ENCODE assay signal across 15 cellular contexts in genomic region chr14:67729072-67729561, GRCh38. TPM values are rescaled to one million over a fixed set of nuclear protein-coding genes. Genes with fewer than 3 reads are reported as not detected.
DNase-seq lines count a peak whose midpoint lies in the region; ATAC-seq, FAIRE-seq and TF ChIP-seq lines count a peak whose summit lies in the region.
"Had no signal": no experiment of that assay in that cellular context is flagged by ENCODE, and none has a peak within 500 bp of the region (broad histone marks: within the 10 kb centered on the region; RNA-seq: fewer than 3 reads in every experiment).

No MANE protein-coding gene starts in this region.

- intact Hi-C loops in aorta (cut with DNase I), result no loop called here

- H3K4me3 ChIP-seq in choroid plexus epithelial cell (ENCODE audit: low read depth, low read length) (no peak overlapping the region), keratinocyte (ENCODE audit: control insufficient read depth in 2 of 3, extremely low read depth in 1 of 3, insufficient read depth in 2 of 3, low read depth in 1 of 3, low read length in 3 of 3) (no peak overlapping the region), aorta (ENCODE audit: low read length in 2 of 2) (no peak overlapping the region)
- H3K4me3 ChIP-seq: SJCRH30 had no signal

- dilution Hi-C loops in keratinocyte (cut with MboI; ENCODE audit: extremely low pct_ligation_motif_present, low sequenced_read_pairs), result no loop called here

- peak overlapping the region; percentile 41 for H2AFZ ChIP-seq in keratinocyte (ENCODE audit: control insufficient read depth, low read length)

- H3K9me3 ChIP-seq in keratinocyte (ENCODE audit: control insufficient read depth, low read depth, low read length) (no peaks in the 10 kb centered on the region), aorta (ENCODE audit: control insufficient read depth, low read length) (no peaks in the 10 kb centered on the region)
- H3K9me3 ChIP-seq: SJCRH30 had no signal

- H3K27me3 ChIP-seq in keratinocyte (ENCODE audit: control insufficient read depth, extremely low read depth, insufficient read depth, low read length) (no peaks in the 10 kb centered on the region), aorta (ENCODE audit: control insufficient read depth in 1 of 2, insufficient read depth in 2 of 2, low read length in 1 of 2) (no peaks in the 10 kb centered on the region)
- H3K27me3 ChIP-seq: SJCRH30 had no signal

- DNase-seq in HT-29 (ENCODE audit: low spot score), result peak; percentile 38
- DNase-seq in choroid plexus epithelial cell (ENCODE audit: low read depth), result peak; percentile 12
- DNase-seq in keratinocyte (ENCODE audit: low read depth, low spot score), result no peak
- peak; percentile 34 for DNase-seq in renal cortical epithelial cell (ENCODE audit: low read depth)
- no peak for DNase-seq in 8988T
- DNase-seq in aorta, result no peak
- DNase-seq: activated CD8-positive, alpha-beta memory T cell treated with anti-CD3 and anti-CD28 coated beads, Interleukin-2, amount 10 ng/mL, durations not matched to agents 7 days and 5 days; left ventricle myocardium superior; NCI-H1048; NCI-H748 treated with DMSO at 0.1 percent for 48 hours; nucleus accumbens; SJCRH30 had no signal

- WGBS in aorta, 2 donors, result 29% methylated on average over 15 of the region's 15 CpGs

- FAIRE-seq in keratinocyte (lab: Jason Lieb, UNC), result peak; percentile 26

- H3K27ac ChIP-seq in keratinocyte (ENCODE audit: control insufficient read depth, insufficient read depth, low read length), result no peak overlapping the region
- H3K27ac ChIP-seq in aorta (ENCODE audit: low read depth in 1 of 2, low read length in 2 of 2), result no peak overlapping the region
- H3K27ac ChIP-seq: SJCRH30 had no signal

- no peak overlapping the region for H3K9ac ChIP-seq in keratinocyte (ENCODE audit: control insufficient read depth, extremely low read depth, insufficient read depth, low read length)

- no peaks in the 10 kb centered on the region for H3K36me3 ChIP-seq in keratinocyte (ENCODE audit: control insufficient read depth in 2 of 2, extremely low read depth in 1 of 2, insufficient read depth in 2 of 2, low read length in 2 of 2)
- H3K36me3 ChIP-seq in aorta (ENCODE audit: control insufficient read depth in 1 of 2, insufficient read depth in 2 of 2, low read length in 1 of 2), result no peaks in the 10 kb centered on the region
- H3K36me3 ChIP-seq: SJCRH30 had no signal

- H3K9me1 ChIP-seq in keratinocyte (ENCODE audit: control insufficient read depth, extremely low read depth, insufficient read depth, low read length), result no peaks in the 10 kb centered on the region

- no peaks in the 10 kb centered on the region for H4K20me1 ChIP-seq in keratinocyte (ENCODE audit: control insufficient read depth, extremely low read depth, insufficient read depth, low read length)

- H3K4me1 ChIP-seq in keratinocyte (ENCODE audit: control insufficient read depth, extremely low read depth, insufficient read depth, low read length) (peaks cover 11% of the 10 kb centered on the region), aorta (ENCODE audit: control insufficient read depth in 1 of 2, insufficient read depth in 2 of 2, low read length in 2 of 2) (no peaks in the 10 kb centered on the region)

- H3K79me2 ChIP-seq in keratinocyte (ENCODE audit: control insufficient read depth, insufficient read depth, low read length), result no peaks in the 10 kb centered on the region

- ATAC-seq in HG02610 (IDR thresholded peaks at IDR 0.05; ENCODE audit: unreplicated experiment), result no peak
- no peak for ATAC-seq in GM21786 (IDR thresholded peaks at IDR 0.05; ENCODE audit: unreplicated experiment)
- ATAC-seq in aorta (ENCODE audit: low FRiP score), result no peak
- ATAC-seq: activated CD8-positive, alpha-beta memory T cell treated with anti-CD3 and anti-CD28 coated beads, Interleukin-2, amount 10 ng/mL, durations not matched to agents 7 days and 5 days; activated naive CD4-positive, alpha-beta T cell treated with anti-CD3 and anti-CD28 coated beads, Interleukin-2, amount 50 U/mL, for 72 hours; left ventricle myocardium superior had no signal

- no peak for TF ChIP-seq CTCF in choroid plexus epithelial cell (conservative IDR thresholded peaks at IDR 0.05; ENCODE audit: low read depth, low read length)
- TF ChIP-seq CTCF in keratinocyte (optimal IDR thresholded peaks at IDR 0.05 in 1 of 3, IDR thresholded peaks at IDR 0.05 in 1 of 3, conservative IDR thresholded peaks at IDR 0.05 in 1 of 3; ENCODE audit: extremely low read depth in 1 of 3, insufficient read depth in 2 of 3, low read length in 3 of 3), result no peak

- peak overlapping the region; percentile 63 for H3K4me2 ChIP-seq in keratinocyte (ENCODE audit: control insufficient read depth, extremely low read depth, insufficient read depth, low read depth, low read length)

RNA-seq across cellular contexts. Expression of gene RDH12, which starts 27.4 kb away (rescaled TPM):
- total RNA-seq in HT-29 (2014; rRNA removed; shearing (Covaris generic)), result 0.08 and 0.66 TPM in 2 replicates
- polyA plus RNA-seq in keratinocyte (0.26 to 2.0 TPM (median 0.98 TPM) in 3 replicates), aorta (under 1 TPM in 1 of 2 donors, not detected in 1; 0.50 TPM)
- 38.8 TPM for polyA plus RNA-seq in keratinocyte (2011; ENCODE audit: low read depth)
- polyA plus RNA-seq in keratinocyte (2011; cell fraction: cytosol; rRNA removed), result 0.42 and 0.64 TPM in 2 replicates
- polyA plus RNA-seq in keratinocyte (2011; cell fraction: nucleus; rRNA removed), result 1.9 and 2.6 TPM in 2 replicates
- polyA plus RNA-seq in keratinocyte (2012; ENCODE audit: low replicate concordance), result 0.53 and 75.4 TPM in 2 replicates
- 0.49 to 2.5 TPM (median 0.90 TPM) in 3 replicates for polyA minus RNA-seq in keratinocyte
- 0.96 TPM for polyA minus RNA-seq in keratinocyte (2011; cell fraction: cytosol; rRNA and poly(A)+ RNA removed)
- polyA minus RNA-seq in keratinocyte (2011; cell fraction: nucleus; rRNA and poly(A)+ RNA removed), result 2.2 and 2.7 TPM in 2 replicates
- total RNA-seq in renal cortical epithelial cell (not detected in 2 replicates), aorta (not detected)
- total RNA-seq: activated CD8-positive, alpha-beta memory T cell treated with anti-CD3 and anti-CD28 coated beads, Interleukin-2, amount 10 ng/mL, durations not matched to agents 7 days and 5 days; activated naive CD4-positive, alpha-beta T cell treated with anti-CD3 and anti-CD28 coated beads, Interleukin-2, amount 50 U/mL, for 72 hours; left ventricle myocardium superior; SJCRH30 had no signal

RNA-seq across cellular contexts. Expression of gene RDH11, which starts 33.6 kb away (rescaled TPM):
- total RNA-seq in HT-29 (2014; rRNA removed; shearing (Covaris generic)), result 55.8 and 69.7 TPM in 2 replicates
- polyA plus RNA-seq in keratinocyte (189 to 202 TPM (median 197 TPM) in 3 replicates), aorta (10 to 100 TPM; 24.2 to 36.9 TPM)
- 26.0 TPM for polyA plus RNA-seq in keratinocyte (2011; ENCODE audit: low read depth)
- polyA plus RNA-seq in keratinocyte (2011; cell fraction: cytosol; rRNA removed), result 62.5 and 115 TPM in 2 replicates
- 338 and 380 TPM in 2 replicates for polyA plus RNA-seq in keratinocyte (2011; cell fraction: nucleus; rRNA removed)
- 64.7 and 110 TPM in 2 replicates for polyA plus RNA-seq in keratinocyte (2012; ENCODE audit: low replicate concordance)
- polyA minus RNA-seq in keratinocyte, result 163 to 187 TPM (median 163 TPM) in 3 replicates
- polyA minus RNA-seq in keratinocyte (2011; cell fraction: cytosol; rRNA and poly(A)+ RNA removed), result 107 TPM
- polyA minus RNA-seq in keratinocyte (2011; cell fraction: nucleus; rRNA and poly(A)+ RNA removed), result 149 and 226 TPM in 2 replicates
- total RNA-seq in renal cortical epithelial cell (138 and 165 TPM in 2 replicates), aorta (10 to 100 TPM; 34.8 to 38.7 TPM)

RNA-seq across cellular contexts. Expression of gene VTI1B, which starts 54.7 kb away (rescaled TPM):
- total RNA-seq in HT-29 (2014; rRNA removed; shearing (Covaris generic)), result 30.6 and 54.7 TPM in 2 replicates
- polyA plus RNA-seq in keratinocyte (54.4 to 94.4 TPM (median 62.1 TPM) in 3 replicates), aorta (100 to 1,000 TPM in 1 of 2 donors, 10 to 100 TPM in 1; 88.9 to 140 TPM)
- 76.2 TPM for polyA plus RNA-seq in keratinocyte (2011; ENCODE audit: low read depth)
- polyA plus RNA-seq in keratinocyte (2011; cell fraction: cytosol; rRNA removed), result 63.2 and 81.0 TPM in 2 replicates
- polyA plus RNA-seq in keratinocyte (2011; cell fraction: nucleus; rRNA removed), result 14.9 and 19.9 TPM in 2 replicates
- polyA plus RNA-seq in keratinocyte (2012; ENCODE audit: low replicate concordance), result 63.8 and 80.2 TPM in 2 replicates
- polyA minus RNA-seq in keratinocyte, result 16.7 to 36.1 TPM (median 18.6 TPM) in 3 replicates
- polyA minus RNA-seq in keratinocyte (2011; cell fraction: cytosol; rRNA and poly(A)+ RNA removed), result 18.8 TPM
- polyA minus RNA-seq in keratinocyte (2011; cell fraction: nucleus; rRNA and poly(A)+ RNA removed), result 6.2 and 7.1 TPM in 2 replicates
- total RNA-seq in renal cortical epithelial cell (70.0 and 98.3 TPM in 2 replicates), aorta (10 to 100 TPM; 94.0 to 95.4 TPM)

Comparison
In these comparisons a context has a peak if more than half of its experiments do, and no peak if none do; other contexts are left out.
1. DNase-seq: peak in HT-29 (single experiment), choroid plexus epithelial cell (single experiment) and renal cortical epithelial cell (single experiment); none in keratinocyte (single experiment), 8988T (single experiment) and aorta (0 of 2).